Comparison of ENCODE assay signal across 15 cellular contexts in the genomic region with DNA sequence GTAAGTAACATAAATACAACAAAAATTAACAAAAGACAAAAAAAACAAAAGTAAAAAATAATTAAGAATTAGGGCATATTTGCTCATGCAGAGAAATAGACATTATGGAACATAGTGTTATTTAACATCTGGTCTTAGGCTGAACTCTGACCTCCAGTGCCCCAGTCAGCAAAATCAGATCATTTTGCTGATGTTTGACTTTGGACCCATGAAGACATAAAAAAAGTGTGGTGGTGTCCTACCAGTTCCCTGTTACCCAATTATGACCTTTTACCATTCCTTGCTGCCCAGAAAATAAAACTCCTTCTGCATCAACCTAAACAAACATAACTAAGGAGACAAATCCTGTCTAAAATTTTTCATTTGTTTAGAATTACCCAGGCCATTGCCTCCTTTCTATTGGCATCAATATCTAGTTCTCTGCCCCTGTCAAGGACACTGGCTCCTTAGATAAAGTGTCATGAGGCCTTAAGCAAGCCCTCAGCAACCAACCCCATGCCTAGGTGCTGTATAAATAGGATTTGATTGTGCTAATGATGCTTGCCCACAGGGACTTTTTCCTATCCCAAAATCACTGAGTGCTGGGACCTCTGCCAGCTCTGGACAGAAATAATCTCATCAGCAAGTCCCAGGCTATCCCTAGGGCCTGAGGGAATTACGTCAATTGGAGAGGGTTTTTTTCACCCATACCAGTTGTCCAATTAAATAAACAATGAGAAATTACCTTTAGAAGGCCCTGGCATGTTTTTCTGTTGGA.
A peak's percentile ranks its signal among the peaks of the same experiment; 100 is the strongest.
DNase-seq lines count a peak whose midpoint lies in the region; ATAC-seq, FAIRE-seq and TF ChIP-seq lines count a peak whose summit lies in the region.
"Had no signal": no experiment of that assay in that cellular context is flagged by ENCODE, and none has a peak within 500 bp of the region (broad histone marks: within the 10 kb centered on the region; RNA-seq: fewer than 3 reads in every experiment).

No MANE protein-coding gene starts in this region.

- H3K27ac ChIP-seq in SK-N-SH (ENCODE audit: low read depth in 2 of 2, low read length in 1 of 2): peak overlapping the region in 1 of 2 experiments; percentile 96; a peak in 2 of 4 replicates
- H3K27ac ChIP-seq in small intestine (ENCODE audit: low read depth in 1 of 2, low read length in 1 of 2): no peak overlapping the region
- no peak overlapping the region for H3K27ac ChIP-seq in upper lobe of left lung
- H3K27ac ChIP-seq: stomach had no signal

- no peaks in the 10 kb centered on the region for H3K9me3 ChIP-seq in SK-N-SH
- no peaks in the 10 kb centered on the region for H3K9me3 ChIP-seq in small intestine (ENCODE audit: control insufficient read depth, low read depth)
- H3K9me3 ChIP-seq in upper lobe of left lung: no peaks in the 10 kb centered on the region
- H3K9me3 ChIP-seq: stomach had no signal

- H3K4me1 ChIP-seq in SK-N-SH (ENCODE audit: control insufficient read depth in 1 of 2, insufficient read depth in 2 of 2, low read depth in 1 of 2, low read length in 1 of 2): peaks cover 0 to 36% of the 10 kb centered on the region in 2 experiments; a peak in 2 of 4 replicates
- H3K4me1 ChIP-seq in small intestine (ENCODE audit: control insufficient read depth in 2 of 2, insufficient read depth in 1 of 2, low read depth in 1 of 2, low read length in 1 of 2): no peaks in the 10 kb centered on the region
- H3K4me1 ChIP-seq in upper lobe of left lung: no peaks in the 10 kb centered on the region

- no peak overlapping the region for H3K27ac Mint-ChIP-seq in WTC11
- H3K27ac Mint-ChIP-seq: activated T-cell treated with anti-CD3 and anti-CD28 coated beads, Interleukin-2, amount 50 U/mL, for 24 hours; CD8-positive, alpha-beta memory T cell; progenitor cell of endocrine pancreas had no signal

- no peak overlapping the region for H2AFZ ChIP-seq in SK-N-SH (ENCODE audit: low read depth)

- POLR2A ChIA-PET in SK-N-SH (lab: Yijun Ruan, JAX): no interaction called here
- POLR2A ChIA-PET in WTC11 (lab: Charles Lee): interaction anchor here (0.6 kb wide), 2 partner anchors 46 to 63 kb away, joined by 3 to 4 read pairs; no protein-coding TSS in a partner anchor

- H3K4me1 Mint-ChIP-seq in WTC11: peaks cover 5% of the 10 kb centered on the region
- H3K4me1 Mint-ChIP-seq: CD8-positive, alpha-beta memory T cell had no signal

- TF ChIP-seq EP300 in SK-N-SH (IDR thresholded peaks at IDR 0.05; ENCODE audit: borderline replicate concordance in 1 of 2, low read depth in 1 of 2, low read length in 1 of 2): peak in 1 of 2 experiments; percentile 97; a peak in 2 of 4 replicates
- TF ChIP-seq EP300 in upper lobe of left lung (IDR thresholded peaks at IDR 0.05): no peak

- WGBS in SK-N-SH (ENCODE audit: low lambda C conversion rate): 75% methylated on average over 1 of the region's 1 CpG
- 43 to 57% (median 53%) methylated on average over 1 of the region's 1 CpG for WGBS in small intestine, 3 donors
- 64 to 73% methylated on average over 1 of the region's 1 CpG for WGBS in upper lobe of left lung, 2 donors

- no peak for TF ChIP-seq CTCF in SK-N-SH (IDR thresholded peaks at IDR 0.05)
- no peak for TF ChIP-seq CTCF in upper lobe of left lung (IDR thresholded peaks at IDR 0.05)
- no peak for TF ChIP-seq CTCF in WTC11 (IDR thresholded peaks at IDR 0.05)

- CTCF ChIA-PET in SK-N-SH (lab: Yijun Ruan, JAX): interaction anchor here (1.1 kb wide), 2 partner anchors 72 to 390 kb away, joined by 3 read pairs; no protein-coding TSS in a partner anchor
- CTCF ChIA-PET in WTC11 (lab: Charles Lee): interaction anchor here (1.6 kb wide), 1 partner anchor 44 kb away, joined by 3 read pairs; no protein-coding TSS in a partner anchor

- H3K27me3 Mint-ChIP-seq in WTC11 (ENCODE audit: low read depth): no peaks in the 10 kb centered on the region

- no peaks in the 10 kb centered on the region for H4K20me1 ChIP-seq in SK-N-SH (ENCODE audit: insufficient read depth)

- H3K4me2 ChIP-seq in SK-N-SH: no peak overlapping the region

- FAIRE-seq in small intestine (lab: Jason Lieb, UNC): no peak
- FAIRE-seq in RCC 7860 (lab: Jason Lieb, UNC): no peak
- FAIRE-seq: endothelial cell of umbilical vein had no signal

- peaks cover 23 to 26% of the 10 kb centered on the region in 2 experiments for H3K36me3 ChIP-seq in SK-N-SH (replicated peaks in 1 of 2; ENCODE audit: control insufficient read depth in 1 of 2, insufficient read depth in 2 of 2, low read length in 1 of 2)
- no peaks in the 10 kb centered on the region for H3K36me3 ChIP-seq in small intestine (ENCODE audit: control insufficient read depth in 2 of 2, insufficient read depth in 2 of 2, low read length in 2 of 2)
- H3K36me3 ChIP-seq in upper lobe of left lung: no peaks in the 10 kb centered on the region

- no peak overlapping the region for H3K4me3 ChIP-seq in SK-N-SH (ENCODE audit: low read depth in 2 of 2, low read length in 1 of 2)
- no peak overlapping the region for H3K4me3 ChIP-seq in small intestine (ENCODE audit: low read depth in 1 of 2, low read length in 2 of 2)
- no peak overlapping the region for H3K4me3 ChIP-seq in upper lobe of left lung
- H3K4me3 ChIP-seq: stomach had no signal

- H3K79me2 ChIP-seq in SK-N-SH (ENCODE audit: insufficient read depth): no peaks in the 10 kb centered on the region

- H3K9ac ChIP-seq in SK-N-SH: no peak overlapping the region

- H3K27me3 ChIP-seq in SK-N-SH (ENCODE audit: insufficient read depth) (no peaks in the 10 kb centered on the region), small intestine (ENCODE audit: control insufficient read depth in 2 of 2, insufficient read depth in 2 of 2, low read length in 2 of 2) (no peaks in the 10 kb centered on the region), upper lobe of left lung (no peaks in the 10 kb centered on the region)
- H3K27me3 ChIP-seq: stomach had no signal

- ATAC-seq in Right ventricle myocardium superior (ENCODE audit: poor library complexity) (peak; percentile 89), upper lobe of left lung (ENCODE audit: low FRiP score in 2 of 2) (no peak), WTC11 (no peak)
- ATAC-seq: activated CD4-positive, CD25-positive, alpha-beta regulatory T cell treated with anti-CD3 and anti-CD28 coated beads, Interleukin-2, amount 50 U/mL, for 24 hours had no signal

- peak; percentile 24; the same call in 1 of the 2 replicates for TF ChIP-seq RAD21 in SK-N-SH (IDR thresholded peaks at IDR 0.05; ENCODE audit: low read length)

- H3F3A ChIP-seq in SK-N-SH (replicated peaks; ENCODE audit: insufficient read depth): no peaks in the 10 kb centered on the region

- H3K9me3 Mint-ChIP-seq in WTC11: no peaks in the 10 kb centered on the region
- H3K9me3 Mint-ChIP-seq: activated T-cell treated with anti-CD3 and anti-CD28 coated beads, Interleukin-2, amount 50 U/mL, for 24 hours; CD8-positive, alpha-beta memory T cell had no signal

- H3K4me3 Mint-ChIP-seq in WTC11: no peak overlapping the region
- H3K4me3 Mint-ChIP-seq: activated T-cell treated with anti-CD3 and anti-CD28 coated beads, Interleukin-2, amount 50 U/mL, for 24 hours; CD8-positive, alpha-beta memory T cell had no signal

- no peaks in the 10 kb centered on the region for H3K9me2 ChIP-seq in SK-N-SH

- no peak for TF ChIP-seq POLR2A in upper lobe of left lung (IDR thresholded peaks at IDR 0.05)

- no peaks in the 10 kb centered on the region for H3K36me3 Mint-ChIP-seq in WTC11
- H3K36me3 Mint-ChIP-seq: CD8-positive, alpha-beta memory T cell had no signal

- DNase-seq in M059J (ENCODE audit: low read depth) (peak; percentile 81), SK-N-SH (peak; percentile 82), Right ventricle myocardium superior (peak; percentile 63), small intestine (peak; percentile 62), RCC 7860 (ENCODE audit: low spot score) (no peak), upper lobe of left lung (no peak), WTC11 (ENCODE audit: low spot score) (no peak)
- DNase-seq: activated T-cell treated with anti-CD3 and anti-CD28 coated beads, Interleukin-2, amount 50 U/mL, for 24 hours; CD8-positive, alpha-beta memory T cell; NCI-H748 treated with DMSO at 0.1 percent for 48 hours; stimulated activated CD4-positive, alpha-beta T cell treated with anti-CD3 and anti-CD28 coated beads, Interleukin-4, amount 100 ng/mL, for 4 hours; stomach had no signal

- intact Hi-C loops in Right ventricle myocardium superior (cut with DNase I): no loop called here

TF ChIP-seq in SK-N-SH, 30 proteins besides CTCF, POLR2A, EP300 and RAD21 (continues in another document):
- TF ChIP-seq ELF1 (IDR thresholded peaks at IDR 0.05) (no peak), FOXJ3 (CRISPR knock-in tag; IDR thresholded peaks at IDR 0.05) (peak; percentile 87), POLR2AphosphoS5 (IDR thresholded peaks at IDR 0.05; ENCODE audit: low read depth, low read length) (no peak), MXI1 (IDR thresholded peaks at IDR 0.05; ENCODE audit: low read depth, low read length) (peak; percentile 31; the same call in 1 of the 2 replicates)

TF ChIP-seq in WTC11, 78 proteins besides CTCF, POLR2A, EP300 and RAD21 (continues in another document):
- no peak for TF ChIP-seq TEAD4 (CRISPR knock-in tag; IDR thresholded peaks at IDR 0.05)
- TF ChIP-seq, protein P1, sequence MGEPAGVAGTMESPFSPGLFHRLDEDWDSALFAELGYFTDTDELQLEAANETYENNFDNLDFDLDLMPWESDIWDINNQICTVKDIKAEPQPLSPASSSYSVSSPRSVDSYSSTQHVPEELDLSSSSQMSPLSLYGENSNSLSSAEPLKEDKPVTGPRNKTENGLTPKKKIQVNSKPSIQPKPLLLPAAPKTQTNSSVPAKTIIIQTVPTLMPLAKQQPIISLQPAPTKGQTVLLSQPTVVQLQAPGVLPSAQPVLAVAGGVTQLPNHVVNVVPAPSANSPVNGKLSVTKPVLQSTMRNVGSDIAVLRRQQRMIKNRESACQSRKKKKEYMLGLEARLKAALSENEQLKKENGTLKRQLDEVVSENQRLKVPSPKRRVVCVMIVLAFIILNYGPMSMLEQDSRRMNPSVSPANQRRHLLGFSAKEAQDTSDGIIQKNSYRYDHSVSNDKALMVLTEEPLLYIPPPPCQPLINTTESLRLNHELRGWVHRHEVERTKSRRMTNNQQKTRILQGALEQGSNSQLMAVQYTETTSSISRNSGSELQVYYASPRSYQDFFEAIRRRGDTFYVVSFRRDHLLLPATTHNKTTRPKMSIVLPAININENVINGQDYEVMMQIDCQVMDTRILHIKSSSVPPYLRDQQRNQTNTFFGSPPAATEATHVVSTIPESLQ (CRISPR knock-in tag; IDR thresholded peaks at IDR 0.05): no peak
- TF ChIP-seq GTF2I (CRISPR knock-in tag; conservative IDR thresholded peaks at IDR 0.05): no peak
- TF ChIP-seq, protein P2, sequence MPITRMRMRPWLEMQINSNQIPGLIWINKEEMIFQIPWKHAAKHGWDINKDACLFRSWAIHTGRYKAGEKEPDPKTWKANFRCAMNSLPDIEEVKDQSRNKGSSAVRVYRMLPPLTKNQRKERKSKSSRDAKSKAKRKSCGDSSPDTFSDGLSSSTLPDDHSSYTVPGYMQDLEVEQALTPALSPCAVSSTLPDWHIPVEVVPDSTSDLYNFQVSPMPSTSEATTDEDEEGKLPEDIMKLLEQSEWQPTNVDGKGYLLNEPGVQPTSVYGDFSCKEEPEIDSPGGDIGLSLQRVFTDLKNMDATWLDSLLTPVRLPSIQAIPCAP (CRISPR knock-in tag; IDR thresholded peaks at IDR 0.05): no peak

Comparison
In these comparisons a context has a peak if more than half of its experiments do, and no peak if none do; other contexts are left out.
1. DNase-seq: peak in M059J (single experiment), SK-N-SH (single experiment), Right ventricle myocardium superior (single experiment) and small intestine (single experiment); none in RCC 7860 (single experiment), upper lobe of left lung (0 of 2) and WTC11 (single experiment).